26 cellular contexts compared by ENCODE assay signal in genomic region chr7:1934017-1934416, GRCh38.
DNase-seq lines count a peak whose midpoint lies in the region; ATAC-seq and FAIRE-seq lines count a peak whose summit lies in the region.
"Had no signal": no experiment of that assay in that cellular context is flagged by ENCODE, and none has a peak within 500 bp of the region (broad histone marks: within the 10 kb centered on the region; RNA-seq: fewer than 3 reads in every experiment).

No MANE protein-coding gene starts in this region.

- FAIRE-seq in urothelium cell line (lab: Jason Lieb, UNC), result peak; percentile 83
- FAIRE-seq in RCC 7860 (lab: Jason Lieb, UNC), result no peak
- FAIRE-seq: A549, astrocyte had no signal

- H3K27ac Mint-ChIP-seq in activated naive CD4-positive, alpha-beta T cell treated with anti-CD3 and anti-CD28 coated beads, Interleukin-2, amount 50 U/mL, for 24 hours, result peak overlapping the region; percentile 43
- H3K27ac Mint-ChIP-seq in T-helper 17 cell (peak overlapping the region; percentile 92), memory B cell (peak overlapping the region; percentile 12)
- H3K27ac Mint-ChIP-seq: activated CD4-positive, alpha-beta memory T cell treated with anti-CD3 and anti-CD28 coated beads for 36 hours; activated naive CD8-positive, alpha-beta T cell treated with anti-CD3 and anti-CD28 coated beads, Interleukin-2, amount 10 ng/mL, durations not matched to agents 7 days and 5 days; stimulated activated naive CD8-positive, alpha-beta T cell treated with anti-CD3 and anti-CD28 coated beads, Interleukin-15, amount 100 ng/mL, for 72 hours had no signal

- no peaks in the 10 kb centered on the region for H3K9me3 Mint-ChIP-seq in activated naive CD4-positive, alpha-beta T cell treated with anti-CD3 and anti-CD28 coated beads, Interleukin-2, amount 50 U/mL, for 24 hours
- no peaks in the 10 kb centered on the region for H3K9me3 Mint-ChIP-seq in memory B cell
- H3K9me3 Mint-ChIP-seq: activated CD4-positive, alpha-beta memory T cell treated with anti-CD3 and anti-CD28 coated beads for 36 hours; activated naive CD8-positive, alpha-beta T cell treated with anti-CD3 and anti-CD28 coated beads, Interleukin-2, amount 10 ng/mL, durations not matched to agents 7 days and 5 days; stimulated activated naive CD8-positive, alpha-beta T cell treated with anti-CD3 and anti-CD28 coated beads, Interleukin-15, amount 100 ng/mL, for 72 hours had no signal

- DNase-seq in activated naive CD4-positive, alpha-beta T cell treated with Interleukin-2 at 50 U/mL for 16 hours, result no peak
- DNase-seq in T-helper 17 cell (no peak), memory B cell (ENCODE audit: low spot score in 2 of 2) (no peak), urothelium cell line (ENCODE audit: low spot score) (no peak), RCC 7860 (ENCODE audit: low spot score) (no peak), islet precursor cell (no peak), SW480 (ENCODE audit: low spot score) (no peak)
- DNase-seq: activated CD4-positive, alpha-beta memory T cell treated with anti-CD3 and anti-CD28 coated beads for 36 hours; activated CD8-positive, alpha-beta memory T cell treated with anti-CD3 and anti-CD28 coated beads, Interleukin-2, amount 50 U/mL, for 48 hours; activated naive CD8-positive, alpha-beta T cell treated with anti-CD3 and anti-CD28 coated beads, Interleukin-2, amount 10 ng/mL, durations not matched to agents 7 days and 5 days; head of caudate nucleus; left colon; mesenchymal stem cell; MG63; NCI-H1417; OCI-M1; SHP77; stimulated activated CD4-positive, alpha-beta T cell treated with anti-CD3 and anti-CD28 coated beads, Interleukin-4, amount 100 ng/mL, for 1 hour; stimulated activated naive CD8-positive, alpha-beta T cell treated with anti-CD3 and anti-CD28 coated beads, Interleukin-15, amount 100 ng/mL, for 72 hours had no signal

- ATAC-seq in T-helper 17 cell (no peak), memory B cell (ENCODE audit: low read depth) (no peak)
- ATAC-seq: A549; activated CD4-positive, CD25-positive, alpha-beta regulatory T cell treated with anti-CD3 and anti-CD28 coated beads, Interleukin-2, amount 50 U/mL, for 24 hours; HCT116; left colon; stimulated activated naive CD8-positive, alpha-beta T cell treated with anti-CD3 and anti-CD28 coated beads, Interleukin-15, amount 100 ng/mL, for 72 hours had no signal

- H3K36me3 Mint-ChIP-seq in activated naive CD4-positive, alpha-beta T cell treated with anti-CD3 and anti-CD28 coated beads, Interleukin-2, amount 50 U/mL, for 24 hours, result peaks cover 18% of the 10 kb centered on the region
- H3K36me3 Mint-ChIP-seq in T-helper 17 cell (ENCODE audit: low read depth) (peaks cover 8% of the 10 kb centered on the region), memory B cell (peaks cover 17% of the 10 kb centered on the region)

- H3K27me3 Mint-ChIP-seq in activated naive CD4-positive, alpha-beta T cell treated with anti-CD3 and anti-CD28 coated beads, Interleukin-2, amount 50 U/mL, for 24 hours, result no peaks in the 10 kb centered on the region
- H3K27me3 Mint-ChIP-seq in T-helper 17 cell, result no peaks in the 10 kb centered on the region
- H3K27me3 Mint-ChIP-seq in memory B cell, result no peaks in the 10 kb centered on the region
- H3K27me3 Mint-ChIP-seq: activated CD4-positive, alpha-beta memory T cell treated with anti-CD3 and anti-CD28 coated beads for 36 hours; stimulated activated naive CD8-positive, alpha-beta T cell treated with anti-CD3 and anti-CD28 coated beads, Interleukin-15, amount 100 ng/mL, for 72 hours had no signal

- peaks cover 39% of the 10 kb centered on the region for H3K4me1 Mint-ChIP-seq in activated naive CD4-positive, alpha-beta T cell treated with anti-CD3 and anti-CD28 coated beads, Interleukin-2, amount 50 U/mL, for 24 hours
- H3K4me1 Mint-ChIP-seq in T-helper 17 cell (peaks cover 34% of the 10 kb centered on the region), memory B cell (peaks cover 22% of the 10 kb centered on the region)

- H3K9me3 ChIP-seq in T-helper 17 cell (ENCODE audit: control insufficient read depth, low read length, poor library complexity, severe bottlenecking), result no peaks in the 10 kb centered on the region
- H3K9me3 ChIP-seq: A549, BE2C, MG63, tibial nerve had no signal

- no peak overlapping the region for H3K4me3 Mint-ChIP-seq in activated naive CD4-positive, alpha-beta T cell treated with anti-CD3 and anti-CD28 coated beads, Interleukin-2, amount 50 U/mL, for 24 hours
- H3K4me3 Mint-ChIP-seq in T-helper 17 cell (peak overlapping the region; percentile 71), memory B cell (no peak overlapping the region)
- H3K4me3 Mint-ChIP-seq: activated CD4-positive, alpha-beta memory T cell treated with anti-CD3 and anti-CD28 coated beads for 36 hours; activated naive CD8-positive, alpha-beta T cell treated with anti-CD3 and anti-CD28 coated beads, Interleukin-2, amount 10 ng/mL, durations not matched to agents 7 days and 5 days; stimulated activated naive CD8-positive, alpha-beta T cell treated with anti-CD3 and anti-CD28 coated beads, Interleukin-15, amount 100 ng/mL, for 72 hours had no signal

Comparison
In these comparisons a context has a peak if more than half of its experiments do, and no peak if none do; other contexts are left out.
1. H3K27ac Mint-ChIP-seq: peak in every context shown above with its lines; median percentile 92 in T-helper 17 cell; 43 in activated naive CD4-positive, alpha-beta T cell treated with anti-CD3 and anti-CD28 coated beads, Interleukin-2, amount 50 U/mL, for 24 hours; 12 in memory B cell.